In genomic region chr1:108512239-108513071, GRCh38 we compare ENCODE assay signal across 8 cellular contexts. TPM values are rescaled to one million over a fixed set of nuclear protein-coding genes. Genes with fewer than 3 reads are reported as not detected.
DNase-seq lines count a peak whose midpoint lies in the region; ATAC-seq, FAIRE-seq and TF ChIP-seq lines count a peak whose summit lies in the region.

No MANE protein-coding gene starts in this region.

- no peak overlapping the region for H3K27ac ChIP-seq in brain microvascular endothelial cell

- TF ChIP-seq CTCF in AG10803 (conservative IDR thresholded peaks at IDR 0.05; ENCODE audit: low read length) (peak; percentile 95), brain microvascular endothelial cell (IDR thresholded peaks at IDR 0.05; ENCODE audit: low read depth, low read length, missing control alignments) (peak; percentile 70)

- H3K36me3 ChIP-seq in brain microvascular endothelial cell (replicated peaks): no peaks in the 10 kb centered on the region

- no peaks in the 10 kb centered on the region for H3K27me3 ChIP-seq in brain microvascular endothelial cell (replicated peaks)

- in situ Hi-C loops in brain microvascular endothelial cell (cut with HindIII; ENCODE audit: low pct_ligation_motif_present, low sequenced_read_pairs): no loop called here

- H3K4me3 ChIP-seq in AG10803 (ENCODE audit: low read length) (no peak overlapping the region), brain microvascular endothelial cell (ENCODE audit: low read depth, low read length) (no peak overlapping the region)

- peak; percentile 14 for FAIRE-seq in GM19239 (lab: Jason Lieb, UNC)

- ATAC-seq in left lobe of liver (peak; percentile 72), GM18909 (IDR thresholded peaks at IDR 0.05; ENCODE audit: poor library complexity, unreplicated experiment) (no peak), GM19328 (IDR thresholded peaks at IDR 0.05; ENCODE audit: unreplicated experiment) (no peak)
- no peak for ATAC-seq in stimulated activated naive CD8-positive, alpha-beta T cell treated with anti-CD3 and anti-CD28 coated beads, Interleukin-15, Interleukin-2, amounts not matched to agents 100 U/mL and 50 U/mL, for 24 hours

- DNase-seq in AG10803 (ENCODE audit: low read depth) (peak; percentile 47), GM19239 (ENCODE audit: insufficient read length, low spot score) (no peak), NCI-H2196 treated with DMSO at 0.1 percent for 48 hours (lab: John Stamatoyannopoulos, UW; ENCODE audit: unreplicated experiment) (peak; percentile 8), brain microvascular endothelial cell (no peak), left lobe of liver (ENCODE audit: low spot score) (no peak)
- DNase-seq in stimulated activated naive CD8-positive, alpha-beta T cell treated with anti-CD3 and anti-CD28 coated beads, Interleukin-15, Interleukin-2, amounts not matched to agents 100 U/mL and 50 U/mL, for 24 hours: no peak

RNA-seq across cellular contexts. Expression of gene EEIG2, which starts 47.4 kb away (rescaled TPM):
- total RNA-seq in left lobe of liver: 1.5 TPM

Comparison
In these comparisons a context has a peak if more than half of its experiments do, and no peak if none do; other contexts are left out.
1. DNase-seq: peak in AG10803 (single experiment) and NCI-H2196 treated with DMSO at 0.1 percent for 48 hours (single experiment); none in GM19239 (single experiment), brain microvascular endothelial cell (single experiment), left lobe of liver (single experiment) and stimulated activated naive CD8-positive, alpha-beta T cell treated with anti-CD3 and anti-CD28 coated beads, Interleukin-15, Interleukin-2, amounts not matched to agents 100 U/mL and 50 U/mL, for 24 hours (single experiment).